ENCODE assay signal across 17 cellular contexts in the genomic region with DNA sequence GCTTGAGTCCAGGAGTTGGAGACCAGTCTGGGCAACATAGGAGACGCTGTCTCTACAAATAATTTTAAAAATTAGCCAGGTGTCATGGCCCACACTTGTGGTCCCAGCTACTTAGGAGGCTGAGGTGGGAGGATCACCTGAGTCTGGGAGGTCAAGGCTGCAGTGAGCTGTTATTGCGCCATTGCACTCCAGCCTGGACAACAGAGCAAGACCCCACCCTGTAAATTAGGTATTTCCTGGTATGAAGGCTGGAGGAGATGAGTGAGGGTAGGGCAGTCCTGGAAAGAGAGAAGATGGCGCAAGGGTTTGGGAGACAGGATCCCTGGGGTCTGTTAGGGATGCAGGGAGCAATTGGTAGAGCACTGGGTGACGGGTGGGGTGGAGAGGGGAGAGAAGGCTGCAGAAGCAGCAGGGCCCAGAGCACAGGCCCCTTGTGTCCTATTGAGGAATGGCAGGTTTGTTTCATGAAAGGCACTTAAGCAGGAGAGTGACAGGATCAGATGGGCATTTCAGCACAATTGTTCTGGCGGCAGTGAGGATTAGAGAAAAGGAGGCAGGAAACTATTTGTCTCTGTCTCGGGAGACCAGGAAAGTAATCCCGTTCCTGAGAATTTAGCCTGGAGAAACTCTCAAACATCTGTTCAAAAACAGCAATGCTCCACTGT. TPM values are rescaled to one million over a fixed set of nuclear protein-coding genes. Genes with fewer than 3 reads are reported as not detected.
A peak's percentile ranks its signal among the peaks of the same experiment; 100 is the strongest.
DNase-seq lines count a peak whose midpoint lies in the region; ATAC-seq and TF ChIP-seq lines count a peak whose summit lies in the region.
"Had no signal": no experiment of that assay in that cellular context is flagged by ENCODE, and none has a peak within 500 bp of the region (broad histone marks: within the 10 kb centered on the region; RNA-seq: fewer than 3 reads in every experiment).

No MANE protein-coding gene starts in this region.

- H3K4me3 ChIP-seq in cardiac fibroblast (replicated peaks in 1 of 2; ENCODE audit: low read depth in 2 of 2, low read length in 2 of 2) (no peak overlapping the region), neuronal stem cell (ENCODE audit: low read length in 2 of 2) (no peak overlapping the region), smooth muscle cell (no peak overlapping the region)

- H3K4me2 ChIP-seq in neuronal stem cell (ENCODE audit: insufficient read depth, low read length, poor library complexity, severe bottlenecking), result no peak overlapping the region
- H3K4me2 ChIP-seq in smooth muscle cell, result no peak overlapping the region

- H2AFZ ChIP-seq in neuronal stem cell (ENCODE audit: low read length) (no peak overlapping the region), smooth muscle cell (ENCODE audit: low read depth) (no peak overlapping the region)

- peak; percentile 33 for TF ChIP-seq CTCF in GM12873 (IDR thresholded peaks at IDR 0.05; ENCODE audit: insufficient read depth, low read depth, low read length, missing control alignments)
- TF ChIP-seq CTCF in cardiac fibroblast (IDR thresholded peaks at IDR 0.05; ENCODE audit: low read depth, low read length), result peak; percentile 34
- no peak for TF ChIP-seq CTCF in smooth muscle cell (IDR thresholded peaks at IDR 0.05; ENCODE audit: borderline replicate concordance, insufficient read depth, poor library complexity, severe bottlenecking)

- no peak overlapping the region for H3K27ac ChIP-seq in neuronal stem cell (replicated peaks; ENCODE audit: low read length)
- no peak overlapping the region for H3K27ac ChIP-seq in smooth muscle cell (ENCODE audit: low read depth)

- H3K9me3 ChIP-seq in neuronal stem cell (replicated peaks in 1 of 2; ENCODE audit: control insufficient read depth in 2 of 2, insufficient read depth in 1 of 2, low read depth in 1 of 2, low read length in 2 of 2) (peaks cover 0 to 2% of the 10 kb centered on the region in 2 donors), smooth muscle cell (replicated peaks; ENCODE audit: low read depth) (no peaks in the 10 kb centered on the region)

- no peak overlapping the region for H3K4me3 Mint-ChIP-seq in stimulated activated naive CD8-positive, alpha-beta T cell treated with anti-CD3 and anti-CD28 coated beads, Interleukin-15, amount 100 ng/mL, for 72 hours
- H3K4me3 Mint-ChIP-seq: CD4-positive, CD25-positive, alpha-beta regulatory T cell; stimulated activated naive CD8-positive, alpha-beta T cell treated with anti-CD3 and anti-CD28 coated beads, Interleukin-15, Interleukin-2, amounts not matched to agents 100 ng/mL and 50 ng/mL, for 24 hours had no signal

- H3K4me1 ChIP-seq in neuronal stem cell (ENCODE audit: control insufficient read depth in 2 of 2, insufficient read depth in 1 of 2, low read depth in 1 of 2, low read length in 2 of 2) (peaks cover 0 to 4% of the 10 kb centered on the region in 2 donors), smooth muscle cell (ENCODE audit: low read depth) (peaks cover 5% of the 10 kb centered on the region)

- H3K79me1 ChIP-seq in neuronal stem cell (ENCODE audit: low read depth, low read length), result no peaks in the 10 kb centered on the region

- H3K36me3 ChIP-seq in neuronal stem cell (replicated peaks in 1 of 2; ENCODE audit: control insufficient read depth in 2 of 2, insufficient read depth in 2 of 2, low read length in 2 of 2) (no peaks in the 10 kb centered on the region), smooth muscle cell (ENCODE audit: low read depth) (no peaks in the 10 kb centered on the region)

- no peak overlapping the region for H3K14ac ChIP-seq in neuronal stem cell (ENCODE audit: low read length)

- H3K23ac ChIP-seq in neuronal stem cell (ENCODE audit: low read depth, low read length, poor library complexity), result no peak overlapping the region

- H3K4me1 Mint-ChIP-seq in stimulated activated naive CD8-positive, alpha-beta T cell treated with anti-CD3 and anti-CD28 coated beads, Interleukin-15, amount 100 ng/mL, for 72 hours, result no peaks in the 10 kb centered on the region
- H3K4me1 Mint-ChIP-seq: CD4-positive, CD25-positive, alpha-beta regulatory T cell had no signal

- no peaks in the 10 kb centered on the region for H3K27me3 ChIP-seq in neuronal stem cell (ENCODE audit: control insufficient read depth in 3 of 3, insufficient read depth in 3 of 3, low read depth in 1 of 3, low read length in 3 of 3)
- H3K27me3 ChIP-seq in smooth muscle cell (ENCODE audit: low read depth), result no peaks in the 10 kb centered on the region

- WGBS in neuronal stem cell (ENCODE audit: extremely low coverage in 2 of 2, insufficient read length in 2 of 2, insufficient replicate concordance in 1 of 2), 2 donors, result no CpG with 5 or more reads among the region's 7 CpGs
- 62% methylated on average over 7 of the region's 7 CpGs for WGBS in smooth muscle cell (ENCODE audit: low lambda C conversion rate)

- no peak overlapping the region for H2AK5ac ChIP-seq in neuronal stem cell (ENCODE audit: low read depth, low read length)

- H3K27ac Mint-ChIP-seq in stimulated activated naive CD8-positive, alpha-beta T cell treated with anti-CD3 and anti-CD28 coated beads, Interleukin-15, amount 100 ng/mL, for 72 hours, result no peak overlapping the region
- H3K27ac Mint-ChIP-seq: CD4-positive, CD25-positive, alpha-beta regulatory T cell; stimulated activated naive CD8-positive, alpha-beta T cell treated with anti-CD3 and anti-CD28 coated beads, Interleukin-15, Interleukin-2, amounts not matched to agents 100 ng/mL and 50 ng/mL, for 24 hours had no signal

- H2BK12ac ChIP-seq in neuronal stem cell (ENCODE audit: low read length), result no peak overlapping the region

- H3K9ac ChIP-seq in neuronal stem cell (ENCODE audit: low read depth, low read length, poor library complexity), result no peak overlapping the region
- no peak overlapping the region for H3K9ac ChIP-seq in smooth muscle cell (ENCODE audit: low read depth)

- no peak overlapping the region for H4K8ac ChIP-seq in neuronal stem cell (ENCODE audit: low read depth, low read length)

- H4K91ac ChIP-seq in neuronal stem cell (ENCODE audit: low read depth, low read length, poor library complexity), result no peak overlapping the region

- H3F3A ChIP-seq in smooth muscle cell (ENCODE audit: low read depth), result no peaks in the 10 kb centered on the region

- no peaks in the 10 kb centered on the region for H3K79me2 ChIP-seq in smooth muscle cell (ENCODE audit: low read depth)

- no peaks in the 10 kb centered on the region for H3K27me3 Mint-ChIP-seq in stimulated activated naive CD8-positive, alpha-beta T cell treated with anti-CD3 and anti-CD28 coated beads, Interleukin-15, amount 100 ng/mL, for 72 hours
- H3K27me3 Mint-ChIP-seq: stimulated activated naive CD8-positive, alpha-beta T cell treated with anti-CD3 and anti-CD28 coated beads, Interleukin-15, Interleukin-2, amounts not matched to agents 100 ng/mL and 50 ng/mL, for 24 hours had no signal

- H3K18ac ChIP-seq in neuronal stem cell (ENCODE audit: low read length), result no peak overlapping the region

- no peak overlapping the region for H3K4ac ChIP-seq in neuronal stem cell (ENCODE audit: low read length)

- no peaks in the 10 kb centered on the region for H4K20me1 ChIP-seq in smooth muscle cell (ENCODE audit: low read depth)

- no peak overlapping the region for H2BK5ac ChIP-seq in neuronal stem cell (ENCODE audit: low read length)

- peak; percentile 36 for DNase-seq in NCI-H2171 (lab: John Stamatoyannopoulos, UW)
- DNase-seq in cardiac fibroblast (ENCODE audit: low read depth in 2 of 2), result no peak
- DNase-seq in neuronal stem cell (ENCODE audit: low spot score), result peak; percentile 35
- no peak for DNase-seq in smooth muscle cell (lab: John Stamatoyannopoulos, UW; ENCODE audit: unreplicated experiment)
- DNase-seq in stimulated activated naive CD8-positive, alpha-beta T cell treated with anti-CD3 and anti-CD28 coated beads, Interleukin-15, amount 100 ng/mL, for 72 hours, result no peak
- DNase-seq in germinal center (ENCODE audit: low spot score), result no peak
- DNase-seq in activated CD4-positive, alpha-beta T cell treated with anti-CD3 and anti-CD28 coated beads for 4 hours, result no peak
- DNase-seq: activated CD4-positive, CD25-positive, alpha-beta regulatory T cell; activated T-cell treated with anti-CD3 and anti-CD28 coated beads, Interleukin-2, amount 50 U/mL, for 1 hour; CD4-positive, CD25-positive, alpha-beta regulatory T cell; dermis blood vessel endothelial cell; kidney; NCI-H2029; NK-92 treated with Interleukin-12 subunit alpha and Interleukin-12 subunit beta, amount 100 ng/mL, for 24 hours; right cardiac atrium had no signal

- ATAC-seq in stimulated activated naive CD8-positive, alpha-beta T cell treated with anti-CD3 and anti-CD28 coated beads, Interleukin-15, amount 100 ng/mL, for 72 hours, result no peak
- ATAC-seq: right cardiac atrium had no signal

- H3K9me3 Mint-ChIP-seq in stimulated activated naive CD8-positive, alpha-beta T cell treated with anti-CD3 and anti-CD28 coated beads, Interleukin-15, amount 100 ng/mL, for 72 hours, result peaks cover 7 to 8% of the 10 kb centered on the region in 2 donors

- H2BK15ac ChIP-seq in neuronal stem cell (ENCODE audit: low read length), result no peak overlapping the region

- no peak overlapping the region for H2BK120ac ChIP-seq in neuronal stem cell (ENCODE audit: low read depth, low read length)

RNA-seq across cellular contexts. Expression of a gene that starts 47.2 kb away (rescaled TPM):
- 187 TPM for polyA plus RNA-seq in neuronal stem cell (2013, experiment 1 of 2)
- polyA plus RNA-seq in neuronal stem cell (2013, experiment 2 of 2), result 194 TPM
- total RNA-seq in smooth muscle cell, result 117 and 119 TPM in 2 replicates
- 84.8 and 148 TPM in 2 replicates for polyA plus RNA-seq in smooth muscle cell

Comparison
In these comparisons a context has a peak if more than half of its experiments do, and no peak if none do; other contexts are left out.
1. DNase-seq: peak in NCI-H2171 (single experiment) and neuronal stem cell (single experiment); none in cardiac fibroblast (0 of 2), smooth muscle cell (single experiment), stimulated activated naive CD8-positive, alpha-beta T cell treated with anti-CD3 and anti-CD28 coated beads, Interleukin-15, amount 100 ng/mL, for 72 hours (0 of 2), germinal center (single experiment) and activated CD4-positive, alpha-beta T cell treated with anti-CD3 and anti-CD28 coated beads for 4 hours (0 of 2).